In the genomic region with DNA sequence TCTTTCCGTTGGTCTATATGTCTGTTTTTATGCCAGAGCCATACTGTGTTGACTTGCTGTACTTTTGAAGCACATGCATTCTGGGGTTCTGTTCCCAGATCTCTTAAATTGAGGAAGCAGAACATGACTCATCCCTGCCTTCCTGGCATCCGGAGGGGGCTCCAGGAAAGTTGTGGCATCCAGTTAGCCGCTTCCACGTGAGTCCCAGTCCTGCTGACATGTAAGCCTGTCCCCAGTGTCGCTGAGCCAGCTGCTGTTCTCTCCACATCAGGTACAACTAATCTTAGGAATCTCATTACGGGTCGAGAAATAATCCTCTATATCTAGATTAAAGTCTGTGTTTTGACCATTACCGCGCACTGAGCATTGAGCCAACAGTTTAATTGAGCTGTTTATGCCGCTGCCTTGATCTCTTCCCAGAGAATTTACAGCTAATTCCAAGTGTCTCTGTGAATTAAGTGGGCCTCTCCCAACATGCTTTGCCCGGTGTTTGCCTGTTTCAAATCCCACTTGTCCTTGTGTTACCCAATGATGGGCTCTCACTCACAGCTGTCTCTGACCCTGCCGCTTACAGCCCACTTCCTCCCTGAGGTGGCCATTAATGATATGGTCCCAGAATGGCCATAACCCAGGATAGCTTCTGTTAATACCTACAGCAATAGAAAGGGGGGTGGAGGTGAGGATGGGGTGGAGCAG, we compare ENCODE assay signal across 13 cellular contexts. TPM values are rescaled to one million over a fixed set of nuclear protein-coding genes. Genes with fewer than 3 reads are reported as not detected.
DNase-seq lines count a peak whose midpoint lies in the region; ATAC-seq, FAIRE-seq and TF ChIP-seq lines count a peak whose summit lies in the region.
"Had no signal": no experiment of that assay in that cellular context is flagged by ENCODE, and none has a peak within 500 bp of the region (broad histone marks: within the 10 kb centered on the region; RNA-seq: fewer than 3 reads in every experiment).

No MANE protein-coding gene starts in this region.

- TF ChIP-seq CTCF in CD14-positive monocyte (IDR thresholded peaks at IDR 0.05) (no peak), omental fat pad (IDR thresholded peaks at IDR 0.05) (no peak)

- no peaks in the 10 kb centered on the region for H3K9me3 ChIP-seq in MG63

- H3K27me3 Mint-ChIP-seq in CD14-positive monocyte (ENCODE audit: low read depth in 3 of 3): peaks cover 0 to 2% (median 2%) of the 10 kb centered on the region in 3 donors
- H3K27me3 Mint-ChIP-seq in activated CD4-positive, alpha-beta memory T cell treated with anti-CD3 and anti-CD28 coated beads, Interleukin-2, amount 10 ng/mL, durations not matched to agents 7 days and 5 days: peaks cover 12% of the 10 kb centered on the region

- peaks cover 48% of the 10 kb centered on the region for H3K4me1 Mint-ChIP-seq in CD14-positive monocyte
- no peaks in the 10 kb centered on the region for H3K4me1 Mint-ChIP-seq in activated CD4-positive, alpha-beta memory T cell treated with anti-CD3 and anti-CD28 coated beads, Interleukin-2, amount 10 ng/mL, durations not matched to agents 7 days and 5 days
- H3K4me1 Mint-ChIP-seq: B cell, immature natural killer cell had no signal

- no peak overlapping the region for H3K4me3 ChIP-seq in MG63

- DNase-seq in CD14-positive monocyte (ENCODE audit: low spot score): peak; percentile 53
- DNase-seq in MG63: peak; percentile 55
- DNase-seq in dermis blood vessel endothelial cell: peak; percentile 90
- no peak for DNase-seq in omental fat pad (ENCODE audit: low spot score)
- no peak for DNase-seq in GM12891 (ENCODE audit: insufficient read length, low spot score)
- no peak for DNase-seq in activated CD4-positive, alpha-beta memory T cell treated with anti-CD3 and anti-CD28 coated beads, Interleukin-2, amount 10 ng/mL, durations not matched to agents 7 days and 5 days
- no peak for DNase-seq in GM19239 (ENCODE audit: insufficient read length, low spot score)
- DNase-seq: anterior cingulate cortex, immature natural killer cell, NCI-H1417, T-helper 17 cell had no signal

- no peaks in the 10 kb centered on the region for H3K27me3 ChIP-seq in MG63

- peak; percentile 38 for ATAC-seq in omental fat pad (ENCODE audit: low FRiP score)
- no peak for ATAC-seq in HG02840 (IDR thresholded peaks at IDR 0.05; ENCODE audit: low FRiP score, unreplicated experiment)
- ATAC-seq: T-helper 17 cell had no signal

- CTCF ChIA-PET in activated CD4-positive, alpha-beta memory T cell treated with anti-CD3 and anti-CD28 coated beads, Interleukin-2, amount 10 ng/mL, durations not matched to agents 7 days and 5 days (lab: Charles Lee): interaction anchor here (1.4 kb wide), 1 partner anchor 8 kb away, joined by 5 read pairs; no protein-coding TSS in a partner anchor

- no peak for TF ChIP-seq POLR2A in GM12891 (IDR thresholded peaks at IDR 0.05; ENCODE audit: low read depth, low read length)

- H3K9me3 Mint-ChIP-seq in CD14-positive monocyte: peaks cover 0 to 9% (median 3%) of the 10 kb centered on the region in 7 donors
- H3K9me3 Mint-ChIP-seq in activated CD4-positive, alpha-beta memory T cell treated with anti-CD3 and anti-CD28 coated beads, Interleukin-2, amount 10 ng/mL, durations not matched to agents 7 days and 5 days: peaks cover 2% of the 10 kb centered on the region
- H3K9me3 Mint-ChIP-seq: immature natural killer cell had no signal

- no peaks in the 10 kb centered on the region for H3K36me3 Mint-ChIP-seq in CD14-positive monocyte
- no peaks in the 10 kb centered on the region for H3K36me3 Mint-ChIP-seq in activated CD4-positive, alpha-beta memory T cell treated with anti-CD3 and anti-CD28 coated beads, Interleukin-2, amount 10 ng/mL, durations not matched to agents 7 days and 5 days (ENCODE audit: low read depth)
- H3K36me3 Mint-ChIP-seq: immature natural killer cell had no signal

- no peaks in the 10 kb centered on the region for H3K36me3 ChIP-seq in MG63

- peak overlapping the region in 2 of 7 donors; percentile 16 to 75 for H3K27ac Mint-ChIP-seq in CD14-positive monocyte
- no peak overlapping the region for H3K27ac Mint-ChIP-seq in activated CD4-positive, alpha-beta memory T cell treated with anti-CD3 and anti-CD28 coated beads, Interleukin-2, amount 10 ng/mL, durations not matched to agents 7 days and 5 days
- H3K27ac Mint-ChIP-seq: B cell, immature natural killer cell, T-helper 17 cell had no signal

- FAIRE-seq in GM12891 (lab: Jason Lieb, UNC) (no peak), GM19239 (lab: Jason Lieb, UNC) (no peak)

- intact Hi-C loops in CD14-positive monocyte (cut with micrococcal nuclease): loop anchor here in 1 of 2 donors (5.0 kb wide), 1 partner anchor 47 kb away; no protein-coding TSS in a partner anchor

- peak overlapping the region in 1 of 2 donors; percentile 14 for H3K4me3 Mint-ChIP-seq in CD14-positive monocyte
- H3K4me3 Mint-ChIP-seq in activated CD4-positive, alpha-beta memory T cell treated with anti-CD3 and anti-CD28 coated beads, Interleukin-2, amount 10 ng/mL, durations not matched to agents 7 days and 5 days: no peak overlapping the region
- H3K4me3 Mint-ChIP-seq: B cell, immature natural killer cell, T-helper 17 cell had no signal

- POLR2A ChIA-PET in activated CD4-positive, alpha-beta memory T cell treated with anti-CD3 and anti-CD28 coated beads, Interleukin-2, amount 10 ng/mL, durations not matched to agents 7 days and 5 days (lab: Charles Lee): no interaction called here

TF ChIP-seq in GM12891, 5 proteins besides CTCF, POLR2A, EP300 and RAD21:
- TF ChIP-seq TAF1 (IDR thresholded peaks at IDR 0.05; ENCODE audit: low read depth, low read length) (no peak), PAX5 (IDR thresholded peaks at IDR 0.05; ENCODE audit: insufficient read depth, low read length, severe bottlenecking) (no peak), POLR2AphosphoS5 (IDR thresholded peaks at IDR 0.05; ENCODE audit: low read depth, low read length) (no peak), SPI1 (IDR thresholded peaks at IDR 0.05; ENCODE audit: low read depth, low read length) (no peak), POU2F2 (IDR thresholded peaks at IDR 0.05; ENCODE audit: low read depth, low read length) (no peak)

RNA-seq across cellular contexts. Expression of gene SHB, which starts 10.5 kb away (rescaled TPM):
- polyA plus RNA-seq in CD14-positive monocyte: under 1 TPM; 0.27 to 0.31 TPM
- total RNA-seq in MG63 (2014; rRNA removed; shearing (Covaris generic); ENCODE audit: low replicate concordance): 6.0 and 20.0 TPM in 2 replicates
- total RNA-seq in dermis blood vessel endothelial cell (32.8 and 33.4 TPM in 2 replicates), omental fat pad (10 to 100 TPM; 10.4 to 61.6 (median 20.7) TPM)
- 2.7 TPM for polyA plus RNA-seq in GM12891 (2012; ENCODE audit: low read depth, missing spikeins)
- total RNA-seq in activated CD4-positive, alpha-beta memory T cell treated with anti-CD3 and anti-CD28 coated beads, Interleukin-2, amount 10 ng/mL, durations not matched to agents 7 days and 5 days: 1 to 10 TPM in 1 of 2 experiments, under 1 TPM in 1; 0.93 to 1.0 TPM

Comparison
In these comparisons a context has a peak if more than half of its experiments do, and no peak if none do; other contexts are left out.
1. DNase-seq: peak in CD14-positive monocyte (single experiment), MG63 (single experiment) and dermis blood vessel endothelial cell (single experiment); none in omental fat pad (single experiment), GM12891 (single experiment), activated CD4-positive, alpha-beta memory T cell treated with anti-CD3 and anti-CD28 coated beads, Interleukin-2, amount 10 ng/mL, durations not matched to agents 7 days and 5 days (single experiment) and GM19239 (single experiment).